9 cellular contexts compared by ENCODE assay signal in the genomic region with DNA sequence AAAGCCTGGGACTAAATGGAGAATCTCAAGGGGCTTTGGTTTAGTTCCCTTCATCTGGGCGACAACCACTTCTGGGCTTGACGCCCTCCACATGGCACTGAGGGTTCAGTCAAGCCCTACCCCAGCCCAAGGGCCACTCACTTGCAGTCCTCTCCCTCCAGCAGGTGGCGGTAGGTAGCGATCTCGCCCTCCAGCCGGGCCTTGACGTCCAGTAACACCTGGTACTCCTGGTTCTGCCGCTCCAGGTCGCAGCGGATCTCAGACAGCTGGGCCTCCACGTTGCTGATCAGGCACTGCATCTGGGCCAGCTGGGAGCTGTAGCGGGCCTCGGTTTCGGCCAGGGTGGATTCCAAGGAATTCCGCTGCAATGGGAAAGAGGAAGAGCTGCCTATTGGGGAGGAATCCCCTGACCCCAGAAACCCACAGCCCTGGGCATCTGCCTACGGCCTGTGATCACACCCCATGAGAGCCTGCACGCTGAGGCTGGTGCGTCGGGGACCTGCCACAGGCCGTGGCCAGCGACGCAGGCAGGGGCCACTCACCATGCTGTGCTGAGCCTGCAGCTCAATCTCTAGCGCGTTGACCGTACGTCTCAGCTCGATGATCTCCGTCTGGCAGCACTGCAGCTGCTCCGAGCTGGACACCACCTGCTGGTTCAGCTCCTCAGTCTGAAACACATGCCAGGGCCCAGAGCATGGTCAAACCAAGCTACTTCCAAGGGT. TPM values are rescaled to one million over a fixed set of nuclear protein-coding genes. Genes with fewer than 3 reads are reported as not detected.
A peak's percentile ranks its signal among the peaks of the same experiment; 100 is the strongest.
DNase-seq lines count a peak whose midpoint lies in the region; ATAC-seq and TF ChIP-seq lines count a peak whose summit lies in the region.
"Had no signal": no experiment of that assay in that cellular context is flagged by ENCODE, and none has a peak within 500 bp of the region (broad histone marks: within the 10 kb centered on the region; RNA-seq: fewer than 3 reads in every experiment).

No MANE protein-coding gene starts in this region.

- no peaks in the 10 kb centered on the region for H4K20me1 ChIP-seq in OCI-LY1 (ENCODE audit: insufficient read depth, low read length)

- H3K4me3 ChIP-seq in GM12865 (ENCODE audit: low read depth, low read length) (no peak overlapping the region), OCI-LY1 (ENCODE audit: low read depth, low read length, poor library complexity, severe bottlenecking) (no peak overlapping the region), psoas muscle (no peak overlapping the region)

- H3K9me3 ChIP-seq in OCI-LY1 (ENCODE audit: low read length) (no peaks in the 10 kb centered on the region), psoas muscle (no peaks in the 10 kb centered on the region)

- 43 to 51% (median 51%) methylated on average over 29 of the region's 29 CpGs for WGBS in psoas muscle, 3 donors

- intact Hi-C loops in psoas muscle (cut with DNase I) = no loop called here

- no peak overlapping the region for H2AFZ ChIP-seq in OCI-LY1 (ENCODE audit: low read length)

- H3K79me2 ChIP-seq in OCI-LY1 (ENCODE audit: insufficient read depth, low read length) = no peaks in the 10 kb centered on the region

- DNase-seq in GM12865 (ENCODE audit: low read depth) = peak; percentile 43
- DNase-seq in ecto neural progenitor cell (ENCODE audit: low spot score) = peak; percentile 82
- DNase-seq in psoas muscle = no peak
- no peak for DNase-seq in epidermal melanocyte (ENCODE audit: insufficient read length, low spot score)
- DNase-seq in inferior parietal cortex (ENCODE audit: extremely low spot score) = no peak
- DNase-seq: activated B cell treated with CpG ODN at 0.5 μM for 24 hours had no signal

- 0 out of 2 replicates have a peak, but pooled peaks cover 3% of the 10 kb centered on the region for H3K27me3 ChIP-seq in OCI-LY1 (ENCODE audit: insufficient read depth, low read length)
- H3K27me3 ChIP-seq in psoas muscle (ENCODE audit: insufficient read depth in 3 of 3, low read length in 2 of 3) = peaks cover 0 to 4% (median 0%) of the 10 kb centered on the region in 3 donors

- ATAC-seq in psoas muscle (peak in 1 of 4 donors; percentile 38), GM21723 (IDR thresholded peaks at IDR 0.05; ENCODE audit: unreplicated experiment) (no peak), GM21381 (IDR thresholded peaks at IDR 0.05; ENCODE audit: unreplicated experiment) (no peak)

- H3K9me2 ChIP-seq in OCI-LY1 (ENCODE audit: low read depth, low read length) = no peaks in the 10 kb centered on the region

- H3K4me1 ChIP-seq in OCI-LY1 (ENCODE audit: insufficient read depth, low read length, severe bottlenecking) = no peaks in the 10 kb centered on the region
- no peaks in the 10 kb centered on the region for H3K4me1 ChIP-seq in psoas muscle

- H3K9ac ChIP-seq in OCI-LY1 (ENCODE audit: low read length) = no peak overlapping the region

- no peaks in the 10 kb centered on the region for H3F3A ChIP-seq in OCI-LY1 (ENCODE audit: insufficient read depth, low read length)

- no peaks in the 10 kb centered on the region for H3K36me3 ChIP-seq in OCI-LY1 (ENCODE audit: insufficient read depth, low read length)
- H3K36me3 ChIP-seq in psoas muscle (ENCODE audit: insufficient read depth in 1 of 2, low read depth in 1 of 2) = no peaks in the 10 kb centered on the region

- H3K4me2 ChIP-seq in OCI-LY1 (ENCODE audit: low read length) = no peak overlapping the region

- H3K27ac ChIP-seq in OCI-LY1 (ENCODE audit: low read depth, low read length, poor library complexity, severe bottlenecking) = no peak overlapping the region
- no peak overlapping the region for H3K27ac ChIP-seq in psoas muscle

- TF ChIP-seq CTCF in GM12865 (IDR thresholded peaks at IDR 0.05; ENCODE audit: insufficient read depth, low read depth, low read length, missing control alignments) (peak; percentile 59), OCI-LY1 (IDR thresholded peaks at IDR 0.05; ENCODE audit: low read length) (peak; percentile 70), psoas muscle (IDR thresholded peaks at IDR 0.05) (peak; percentile 21)

RNA-seq across cellular contexts. Expression of a gene that starts 2.7 kb away (rescaled TPM):
- total RNA-seq in psoas muscle = not detected
- polyA plus RNA-seq in psoas muscle = under 1 TPM in 1 of 3 donors, not detected in 2; 0.04 TPM
- total RNA-seq: activated B cell treated with CpG ODN at 0.5 μM for 24 hours had no signal

RNA-seq across cellular contexts. Expression of a gene that starts 6.0 kb away (rescaled TPM):
- not detected for total RNA-seq in psoas muscle
- not detected for polyA plus RNA-seq in psoas muscle
- total RNA-seq: activated B cell treated with CpG ODN at 0.5 μM for 24 hours had no signal

RNA-seq across cellular contexts. Expression of a gene that starts 18.4 kb away (rescaled TPM):
- total RNA-seq in psoas muscle = 1 to 10 TPM in 2 of 4 donors, not detected in 2; 1.3 to 2.7 TPM
- 1 to 10 TPM in 2 of 3 donors, under 1 TPM in 1; 0.13 to 3.3 (median 2.8) TPM for polyA plus RNA-seq in psoas muscle
- total RNA-seq: activated B cell treated with CpG ODN at 0.5 μM for 24 hours had no signal

RNA-seq across cellular contexts. Expression of a gene that starts 19.8 kb away (rescaled TPM):
- total RNA-seq in psoas muscle = under 1 TPM in 1 of 4 donors, not detected in 3; 0.15 TPM
- polyA plus RNA-seq in psoas muscle = under 1 TPM in 2 of 3 donors, not detected in 1; 0.12 to 0.31 TPM
- total RNA-seq: activated B cell treated with CpG ODN at 0.5 μM for 24 hours had no signal

RNA-seq across cellular contexts. Expression of a gene that starts 31.7 kb away (rescaled TPM):
- total RNA-seq in psoas muscle = under 1 TPM in 1 of 4 donors, not detected in 3; 0.11 TPM
- under 1 TPM; 0.08 to 0.56 (median 0.26) TPM for polyA plus RNA-seq in psoas muscle
- total RNA-seq: activated B cell treated with CpG ODN at 0.5 μM for 24 hours had no signal

Comparison
In these comparisons a context has a peak if more than half of its experiments do, and no peak if none do; other contexts are left out.
1. DNase-seq: peak in GM12865 (single experiment) and ecto neural progenitor cell (single experiment); none in psoas muscle (0 of 2), epidermal melanocyte (single experiment) and inferior parietal cortex (single experiment).
2. Peak in every context shown above with its lines, with median percentiles within 50 percentile points of each other: CTCF ChIP-seq.